Comparison of ENCODE assay signal across 8 cellular contexts in the genomic region with DNA sequence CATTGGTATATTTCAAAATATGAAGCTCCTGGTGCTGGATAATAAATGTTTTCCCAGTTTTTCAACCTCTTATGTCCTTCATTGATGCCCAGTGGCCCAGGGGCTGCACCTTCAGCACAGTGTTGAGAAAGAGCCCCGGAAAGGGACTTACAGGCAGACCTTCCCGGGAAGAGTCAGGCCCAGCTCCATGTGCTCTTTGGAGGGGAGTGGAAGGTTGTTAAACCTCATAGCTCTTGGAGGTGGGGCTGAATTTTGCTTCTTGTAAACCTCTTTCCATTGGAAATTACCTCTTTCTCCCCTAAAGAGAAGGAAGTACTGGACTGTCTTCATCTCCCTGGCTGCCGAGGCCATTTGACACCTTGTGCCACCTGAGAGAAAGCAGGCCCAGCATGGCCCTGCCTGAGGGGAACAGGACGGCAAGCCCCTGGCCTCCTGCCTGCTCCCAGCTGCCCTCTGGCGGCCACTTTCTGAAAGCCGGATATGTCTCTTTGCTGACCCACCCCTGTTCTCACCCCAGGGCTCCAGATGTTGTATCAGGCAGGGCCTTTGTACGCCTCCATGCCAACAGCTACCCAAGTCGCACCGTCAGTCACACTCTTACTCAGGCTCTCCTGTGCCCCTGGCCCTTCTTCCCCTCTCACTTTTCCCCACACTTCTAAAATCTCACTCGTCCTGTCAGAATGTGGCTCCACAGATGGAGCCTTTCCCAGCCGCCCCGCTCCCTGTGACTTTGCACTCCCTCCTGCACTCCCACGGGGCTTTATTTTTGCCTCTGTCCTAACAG.
DNase-seq lines count a peak whose midpoint lies in the region; ATAC-seq lines count a peak whose summit lies in the region.

No MANE protein-coding gene starts in this region.

- peak; percentile 74 for ATAC-seq in HG03095 (IDR thresholded peaks at IDR 0.05; ENCODE audit: unreplicated experiment)
- ATAC-seq in central memory CD8-positive, alpha-beta T cell (replicated peaks; ENCODE audit: extremely low read depth, poor library complexity, severe bottlenecking) = peak; percentile 53

- H3K27ac Mint-ChIP-seq in central memory CD8-positive, alpha-beta T cell (ENCODE audit: low read depth) = peak overlapping the region; percentile 88

- H3K4me3 Mint-ChIP-seq in central memory CD8-positive, alpha-beta T cell = peak overlapping the region; percentile 23

- peaks cover 68% of the 10 kb centered on the region for H3K36me3 Mint-ChIP-seq in central memory CD8-positive, alpha-beta T cell (ENCODE audit: insufficient read depth)

- DNase-seq in SIG-M5 treated with dmso at 0.1 percent for 504 hours (lab: John Stamatoyannopoulos, UW; ENCODE audit: unreplicated experiment) = peak; percentile 15
- no peak for DNase-seq in SIG-M5 (lab: John Stamatoyannopoulos, UW)
- DNase-seq in NCI-H2227 treated with DMSO at 0.1 percent for 48 hours (lab: John Stamatoyannopoulos, UW) = peak; percentile 64
- DNase-seq in activated CD4-positive, alpha-beta T cell treated with anti-CD3 and anti-CD28 coated beads for 24 hours (ENCODE audit: low read depth in 2 of 2) = peak; percentile 88 to 90
- DNase-seq in central memory CD8-positive, alpha-beta T cell (ENCODE audit: low spot score in 2 of 2) = peak; percentile 79 to 88
- DNase-seq in left kidney (ENCODE audit: low read depth, low spot score) = peak; percentile 92
- peak; percentile 65 to 88 (median 78) for DNase-seq in stimulated activated CD4-positive, alpha-beta T cell treated with anti-CD3 and anti-CD28 coated beads, TNF-alpha, amount 100 ng/mL, for 1 hour (ENCODE audit: low read depth in 3 of 3, low spot score in 1 of 3)

- H3K4me1 Mint-ChIP-seq in central memory CD8-positive, alpha-beta T cell = peaks cover 79% of the 10 kb centered on the region

- H3K27me3 Mint-ChIP-seq in central memory CD8-positive, alpha-beta T cell = no peaks in the 10 kb centered on the region

- H3K9me3 Mint-ChIP-seq in central memory CD8-positive, alpha-beta T cell = no peaks in the 10 kb centered on the region
